In genomic region chr20:17868146-17868545, GRCh38 we compare ENCODE assay signal across 26 cellular contexts.
"Had no signal": no experiment of that assay in that cellular context is flagged by ENCODE, and none has a peak within 500 bp of the region (broad histone marks: within the 10 kb centered on the region; RNA-seq: fewer than 3 reads in every experiment).

No MANE protein-coding gene starts in this region.

- ATAC-seq: activated CD4-positive, alpha-beta T cell treated with anti-CD3 and anti-CD28 coated beads for 36 hours; activated CD8-positive, alpha-beta memory T cell treated with anti-CD3 and anti-CD28 coated beads, Interleukin-2, amount 10 ng/mL, durations not matched to agents 7 days and 5 days; activated CD8-positive, alpha-beta T cell treated with anti-CD3 and anti-CD28 coated beads, Interleukin-2, amount 10 ng/mL, durations not matched to agents 7 days and 5 days; activated naive CD4-positive, alpha-beta T cell treated with anti-CD3 and anti-CD28 coated beads, Interleukin-2, amount 50 U/mL, for 72 hours; esophagus mucosa; foreskin keratinocyte; left cardiac atrium; naive thymus-derived CD8-positive, alpha-beta T cell; psoas muscle; stimulated activated effector memory CD8-positive, alpha-beta T cell treated with anti-CD3 and anti-CD28 coated beads, Interleukin-12 subunit alpha, Interleukin-12 subunit beta, amount 100 ng/mL, for 72 hours; upper lobe of right lung had no signal

- H2AFZ ChIP-seq: parathyroid adenoma had no signal

- H3K27ac ChIP-seq: foreskin keratinocyte, neural progenitor cell, parathyroid adenoma, psoas muscle, upper lobe of right lung had no signal

- DNase-seq: activated CD4-positive, alpha-beta T cell treated with anti-CD3 and anti-CD28 coated beads for 36 hours; activated CD4-positive, CD25-positive, alpha-beta regulatory T cell; activated CD8-positive, alpha-beta memory T cell treated with anti-CD3 and anti-CD28 coated beads, Interleukin-2, amount 10 ng/mL, durations not matched to agents 7 days and 5 days; activated CD8-positive, alpha-beta T cell treated with anti-CD3 and anti-CD28 coated beads, Interleukin-2, amount 10 ng/mL, durations not matched to agents 7 days and 5 days; activated T-cell treated with anti-CD3 and anti-CD28 coated beads, Interleukin-2, amount 50 U/mL, for 48 hours; central memory CD4-positive, alpha-beta T cell; foreskin keratinocyte; heart right ventricle; left cardiac atrium; left ventricle myocardium superior; mammary epithelial cell; midbrain; naive thymus-derived CD8-positive, alpha-beta T cell; occipital lobe; psoas muscle; sigmoid colon; small intestine; stimulated activated CD4-positive, alpha-beta T cell treated with anti-CD3 and anti-CD28 coated beads, Interleukin-4, amount 100 ng/mL, for 24 hours; substantia nigra had no signal

- H3K9me3 ChIP-seq: breast epithelium, heart right ventricle, psoas muscle, sigmoid colon, upper lobe of right lung had no signal

- H3K9ac ChIP-seq: neural progenitor cell, parathyroid adenoma had no signal

- H3K79me2 ChIP-seq: parathyroid adenoma had no signal

- H3K4me3 ChIP-seq: breast epithelium, heart right ventricle, neural progenitor cell, psoas muscle, sigmoid colon, upper lobe of right lung had no signal

- H3K4me2 ChIP-seq: neural progenitor cell had no signal

- H3K27me3 ChIP-seq: breast epithelium, neural progenitor cell, sigmoid colon, upper lobe of right lung had no signal

- H3K4me1 ChIP-seq: breast epithelium, foreskin keratinocyte, neural progenitor cell, psoas muscle, upper lobe of right lung had no signal

- H3K36me3 ChIP-seq: breast epithelium, heart right ventricle, neural progenitor cell, sigmoid colon, upper lobe of right lung had no signal
